In genomic region chr1:210949940-210950546, GRCh38 we compare ENCODE assay signal across 8 cellular contexts.
DNase-seq lines count a peak whose midpoint lies in the region; ATAC-seq and TF ChIP-seq lines count a peak whose summit lies in the region.
"Not testable (repeated sequence)": the region's sequence is repeated elsewhere in the genome, so short reads cannot be mapped to it uniquely, and the experiment has no call there.

No MANE protein-coding gene starts in this region.

- TF ChIP-seq POLR2A in prostate gland (IDR thresholded peaks at IDR 0.05) = not testable (repeated sequence)

- TF ChIP-seq CTCF in GM13977 (IDR thresholded peaks at IDR 0.05; ENCODE audit: extremely low read depth, insufficient read depth, missing control alignments) (peak; percentile 80), fibroblast of villous mesenchyme (IDR thresholded peaks at IDR 0.05; ENCODE audit: insufficient read depth, low read depth, low read length) (peak; percentile 56), prostate gland (IDR thresholded peaks at IDR 0.05) (peak in 3 of 4 experiments; percentile 21 to 58 (median 33))

- in situ Hi-C loops in GM13977 (cut with MboI; ENCODE audit: low pct_unique_long_range_greater_than_20kb, low sequenced_read_pairs, unreplicated experiment) = loop anchor here (25.0 kb wide), 1 partner anchor 363 kb away; no protein-coding TSS in a partner anchor

- not testable (repeated sequence) for H3K27ac ChIP-seq in prostate gland

- intact Hi-C loops in prostate gland (cut with DNase I) = not testable (repeated sequence)

- H3K36me3 ChIP-seq in prostate gland = not testable (repeated sequence)

- H3K9me3 ChIP-seq in prostate gland = not testable (repeated sequence)

- H3K4me1 ChIP-seq in prostate gland (replicated peaks) = not testable (repeated sequence)

- WGBS in prostate gland = 83% methylated on average over 2 of the region's 2 CpGs

- H3K4me3 ChIP-seq in fibroblast of villous mesenchyme (ENCODE audit: low read depth, low read length); prostate gland: not testable (repeated sequence)

- peak; percentile 86 for ATAC-seq in HG02884 (IDR thresholded peaks at IDR 0.05; ENCODE audit: unreplicated experiment)

- H3K27me3 ChIP-seq in prostate gland (replicated peaks; ENCODE audit: insufficient read depth) = not testable (repeated sequence)

- DNase-seq in A172 (ENCODE audit: low spot score) (peak; percentile 53), GM13977 (ENCODE audit: low spot score) (peak; percentile 42), NCI-H1694 (lab: John Stamatoyannopoulos, UW) (peak; percentile 6), SKM-1 treated with dmso at 0.1 percent for 144 hours (lab: John Stamatoyannopoulos, UW; ENCODE audit: unreplicated experiment) (peak; percentile 38), fibroblast of villous mesenchyme (ENCODE audit: low read depth) (peak; percentile 6), prostate gland (ENCODE audit: low spot score) (peak; percentile 10)
- peak; percentile 25 for DNase-seq in activated T-helper 9 cell treated with anti-CD3 and anti-CD28 coated beads, Interleukin-2, amount 50 U/mL, for 16 hours (ENCODE audit: low read depth)
